ENCODE assay signal across 9 cellular contexts in genomic region chr2:163734401-163734800, GRCh38. TPM values are rescaled to one million over a fixed set of nuclear protein-coding genes. Genes with fewer than 3 reads are reported as not detected.
A peak's percentile ranks its signal among the peaks of the same experiment; 100 is the strongest.
DNase-seq lines count a peak whose midpoint lies in the region; TF ChIP-seq lines count a peak whose summit lies in the region.
"Had no signal": no experiment of that assay in that cellular context is flagged by ENCODE, and none has a peak within 500 bp of the region (broad histone marks: within the 10 kb centered on the region; RNA-seq: fewer than 3 reads in every experiment).

No MANE protein-coding gene starts in this region.

- H3K4me1 Mint-ChIP-seq in MCF 10A (ENCODE audit: insufficient read depth, unreplicated experiment) = peaks cover 22% of the 10 kb centered on the region
- H3K4me1 Mint-ChIP-seq in activated T-cell treated with anti-CD3 and anti-CD28 coated beads, Interleukin-2, amount 50 U/mL, for 24 hours (ENCODE audit: low read depth) = peaks cover 5% of the 10 kb centered on the region

- peaks cover 10% of the 10 kb centered on the region for H3K36me3 Mint-ChIP-seq in MCF 10A (ENCODE audit: insufficient read depth, unreplicated experiment)
- no peaks in the 10 kb centered on the region for H3K36me3 Mint-ChIP-seq in activated T-cell treated with anti-CD3 and anti-CD28 coated beads, Interleukin-2, amount 50 U/mL, for 24 hours (ENCODE audit: low read depth)

- CTCF ChIA-PET in MCF 10A (lab: Yijun Ruan, JAX) (interaction anchor here (0.6 to 1.6 kb wide), 8 partner anchors 17 to 389 kb away, joined by 3 to 5 read pairs (median 4); no protein-coding TSS in a partner anchor), OCI-LY7 (lab: Charles Lee; ENCODE audit: unreplicated experiment) (no interaction called here)

- intact Hi-C loops in MCF 10A (cut with micrococcal nuclease) = loop anchor here (2.0 to 10.0 kb wide), 8 partner anchors 44 to 698 kb away; no protein-coding TSS in a partner anchor
- intact Hi-C loops in OCI-LY7 (cut with micrococcal nuclease; ENCODE audit: unreplicated experiment) = no loop called here

- no TSS peak for BruUV-seq in MCF 10A (replicated peaks; lab: Mats Ljungman, UMichigan)
- BruUV-seq in OCI-LY7 (replicated peaks; lab: Mats Ljungman, UMichigan) = no TSS peak

- H3K27ac ChIP-seq in HUES6 (ENCODE audit: low read depth, low read length) (no peak overlapping the region), liver (ENCODE audit: low read depth in 1 of 2, low read length in 2 of 2) (peak overlapping the region; percentile 55 to 85), subcutaneous abdominal adipose tissue (ENCODE audit: low read depth, low read length) (peak overlapping the region; percentile 89), OCI-LY7 (ENCODE audit: low read depth, low read length, poor library complexity, severe bottlenecking) (no peak overlapping the region)

- no peaks in the 10 kb centered on the region for H3K9me3 Mint-ChIP-seq in MCF 10A (ENCODE audit: unreplicated experiment)
- peaks cover 4% of the 10 kb centered on the region for H3K9me3 Mint-ChIP-seq in activated T-cell treated with anti-CD3 and anti-CD28 coated beads, Interleukin-2, amount 50 U/mL, for 24 hours
- H3K9me3 Mint-ChIP-seq: activated naive CD8-positive, alpha-beta T cell treated with anti-CD3 and anti-CD28 coated beads, Interleukin-2, amount 10 ng/mL, durations not matched to agents 7 days and 5 days had no signal

- no peak overlapping the region for H3K4me2 ChIP-seq in OCI-LY7 (ENCODE audit: low read length)

- no peak for TF ChIP-seq CTCF in MCF 10A (IDR thresholded peaks at IDR 0.05; ENCODE audit: unreplicated experiment)
- no peak for TF ChIP-seq CTCF in liver (IDR thresholded peaks at IDR 0.05; ENCODE audit: low read depth, low read length, missing input control)
- no peak for TF ChIP-seq CTCF in OCI-LY7 (conservative IDR thresholded peaks at IDR 0.05; ENCODE audit: low read length)

- no peak for TF ChIP-seq RAD21 in liver (IDR thresholded peaks at IDR 0.05)

- no peak overlapping the region for H2AFZ ChIP-seq in OCI-LY7 (ENCODE audit: low read length)

- no peaks in the 10 kb centered on the region for H3K79me2 ChIP-seq in OCI-LY7 (ENCODE audit: insufficient read depth, low read depth, low read length)

- peak overlapping the region; percentile 95 for H3K27ac Mint-ChIP-seq in MCF 10A (ENCODE audit: low read depth, unreplicated experiment)
- H3K27ac Mint-ChIP-seq in activated T-cell treated with anti-CD3 and anti-CD28 coated beads, Interleukin-2, amount 50 U/mL, for 24 hours = no peak overlapping the region
- H3K27ac Mint-ChIP-seq: activated naive CD8-positive, alpha-beta T cell treated with anti-CD3 and anti-CD28 coated beads, Interleukin-2, amount 10 ng/mL, durations not matched to agents 7 days and 5 days had no signal

- no peaks in the 10 kb centered on the region for H3K27me3 Mint-ChIP-seq in MCF 10A (ENCODE audit: insufficient read depth, unreplicated experiment)
- peaks cover 28% of the 10 kb centered on the region for H3K27me3 Mint-ChIP-seq in activated T-cell treated with anti-CD3 and anti-CD28 coated beads, Interleukin-2, amount 50 U/mL, for 24 hours

- WGBS in liver = 19% methylated on average over 2 of the region's 2 CpGs

- H4K20me1 ChIP-seq in OCI-LY7 (ENCODE audit: insufficient read depth, low read length) = no peaks in the 10 kb centered on the region

- DNase-seq in MCF 10A (ENCODE audit: unreplicated experiment) = peak; percentile 16
- DNase-seq in stimulated activated CD4-positive, alpha-beta T cell treated with anti-CD3 and anti-CD28 coated beads, Interleukin-4, amount 100 ng/mL, for 24 hours = no peak
- no peak for DNase-seq in activated T-cell treated with anti-CD3 and anti-CD28 coated beads, Interleukin-2, amount 50 U/mL, for 24 hours
- no peak for DNase-seq in NCI-H2171 (lab: John Stamatoyannopoulos, UW)
- no peak for DNase-seq in OCI-LY7 (ENCODE audit: low spot score)
- DNase-seq: activated naive CD8-positive, alpha-beta T cell treated with anti-CD3 and anti-CD28 coated beads, Interleukin-2, amount 10 ng/mL, durations not matched to agents 7 days and 5 days had no signal

- H3K4me3 ChIP-seq in HUES6 (ENCODE audit: low read depth, low read length) (peak overlapping the region; percentile 100), liver (ENCODE audit: low read depth in 1 of 3, low read length in 3 of 3) (peak overlapping the region; percentile 75 to 96 (median 94)), subcutaneous abdominal adipose tissue (ENCODE audit: low read depth in 1 of 5, low read length in 5 of 5) (peak overlapping the region; percentile 79 to 89 (median 82)), OCI-LY7 (ENCODE audit: low read depth, low read length, poor library complexity, severe bottlenecking) (no peak overlapping the region)

- H3K27me3 ChIP-seq in HUES6 (ENCODE audit: control insufficient read depth, insufficient read depth, low read length) (no peaks in the 10 kb centered on the region), liver (ENCODE audit: control insufficient read depth in 4 of 4, insufficient read depth in 4 of 4, low read length in 3 of 4) (no peaks in the 10 kb centered on the region), subcutaneous abdominal adipose tissue (ENCODE audit: control insufficient read depth in 5 of 5, insufficient read depth in 4 of 5, low read length in 5 of 5) (no peaks in the 10 kb centered on the region)

- no peaks in the 10 kb centered on the region for H3K36me3 ChIP-seq in HUES6 (ENCODE audit: control insufficient read depth, insufficient read depth, low read length)
- no peaks in the 10 kb centered on the region for H3K36me3 ChIP-seq in liver (ENCODE audit: control insufficient read depth in 4 of 4, insufficient read depth in 3 of 4, low read depth in 1 of 4, low read length in 3 of 4)
- H3K36me3 ChIP-seq in subcutaneous abdominal adipose tissue (ENCODE audit: control insufficient read depth in 5 of 5, insufficient read depth in 5 of 5, low read length in 5 of 5) = no peaks in the 10 kb centered on the region
- no peaks in the 10 kb centered on the region for H3K36me3 ChIP-seq in OCI-LY7 (ENCODE audit: insufficient read depth, low read length)

- no peaks in the 10 kb centered on the region for H3K9me2 ChIP-seq in OCI-LY7 (ENCODE audit: insufficient read depth, low read length)

- POLR2A ChIA-PET in MCF 10A (lab: Yijun Ruan, JAX) (interaction anchor here (0.6 to 3.4 kb wide), 11 partner anchors 10 to 210 kb away, joined by 3 to 29 read pairs (median 5); no protein-coding TSS in a partner anchor), OCI-LY7 (lab: Charles Lee) (interaction anchor here (0.7 kb wide), 1 partner anchor 9 kb away, joined by 3 read pairs; no protein-coding TSS in a partner anchor)

- H3K9ac ChIP-seq in HUES6 (ENCODE audit: low read length) (peak overlapping the region; percentile 95), liver (ENCODE audit: low read depth in 1 of 2, low read length in 2 of 2) (peak overlapping the region; percentile 43 to 85), subcutaneous abdominal adipose tissue (ENCODE audit: low read length in 5 of 5) (peak overlapping the region; percentile 43 to 89 (median 73))

- peak overlapping the region; percentile 86 for H3K4me3 Mint-ChIP-seq in MCF 10A (ENCODE audit: unreplicated experiment)
- H3K4me3 Mint-ChIP-seq in activated T-cell treated with anti-CD3 and anti-CD28 coated beads, Interleukin-2, amount 50 U/mL, for 24 hours = no peak overlapping the region
- H3K4me3 Mint-ChIP-seq: activated naive CD8-positive, alpha-beta T cell treated with anti-CD3 and anti-CD28 coated beads, Interleukin-2, amount 10 ng/mL, durations not matched to agents 7 days and 5 days had no signal

- H3K4me1 ChIP-seq in HUES6 (ENCODE audit: control insufficient read depth, insufficient read depth, low read length) (peaks cover 19% of the 10 kb centered on the region), liver (ENCODE audit: control insufficient read depth in 4 of 4, insufficient read depth in 4 of 4, low read length in 3 of 4) (peaks cover 0 to 21% (median 10%) of the 10 kb centered on the region in 4 donors), subcutaneous abdominal adipose tissue (ENCODE audit: control insufficient read depth in 5 of 5, insufficient read depth in 5 of 5, low read length in 5 of 5) (peaks cover 0 to 29% (median 15%) of the 10 kb centered on the region in 5 donors), OCI-LY7 (ENCODE audit: insufficient read depth, low read length, poor library complexity, severe bottlenecking) (no peaks in the 10 kb centered on the region)

- H3K9me3 ChIP-seq in HUES6 (ENCODE audit: control insufficient read depth, insufficient read depth, low read depth, low read length) (no peaks in the 10 kb centered on the region), liver (ENCODE audit: control insufficient read depth in 4 of 4, low read length in 3 of 4) (no peaks in the 10 kb centered on the region), subcutaneous abdominal adipose tissue (ENCODE audit: control insufficient read depth in 5 of 5, low read length in 5 of 5) (no peaks in the 10 kb centered on the region), OCI-LY7 (ENCODE audit: low read length) (no peaks in the 10 kb centered on the region)

TF ChIP-seq in liver, 16 proteins besides CTCF, POLR2A, EP300 and RAD21:
- no peak for TF ChIP-seq EGR1 (IDR thresholded peaks at IDR 0.05; ENCODE audit: low read depth in 2 of 2)
- no peak for TF ChIP-seq FOXA2 (IDR thresholded peaks at IDR 0.05)
- TF ChIP-seq TAF1 (conservative IDR thresholded peaks at IDR 0.05) = no peak
- TF ChIP-seq ZBTB33 (IDR thresholded peaks at IDR 0.05) = no peak
- no peak for TF ChIP-seq FOXA1 (IDR thresholded peaks at IDR 0.05)
- no peak for TF ChIP-seq RXRA (IDR thresholded peaks at IDR 0.05)

RNA-seq across cellular contexts. Expression of gene FIGN, which starts 1.4 kb away (rescaled TPM):
- 9.0 and 11.7 TPM in 2 replicates for total RNA-seq in MCF 10A (2022)
- 1 to 10 TPM; 4.9 to 5.4 TPM for total RNA-seq in liver
- polyA plus RNA-seq in liver = 1 to 10 TPM; 1.1 to 7.8 TPM
- not detected in 2 replicates for total RNA-seq in OCI-LY7 (2014; rRNA removed; shearing (Covaris generic))
- total RNA-seq in OCI-LY7 (2022) = not detected in 2 replicates
- total RNA-seq: activated naive CD8-positive, alpha-beta T cell treated with anti-CD3 and anti-CD28 coated beads, Interleukin-2, amount 10 ng/mL, durations not matched to agents 7 days and 5 days had no signal

Comparison
In these comparisons a context has a peak if more than half of its experiments do, and no peak if none do; other contexts are left out.
1. H3K27ac ChIP-seq: peak in liver (2 of 2) and subcutaneous abdominal adipose tissue (single experiment); none in HUES6 (single experiment) and OCI-LY7 (single experiment).
2. RNA of gene FIGN, which starts 1.4 kb away (total RNA-seq): 9.0 to 11.7 TPM in MCF 10A and 4.9 to 5.4 TPM in liver; not detected in OCI-LY7; every median in the first group is over 4 times any median in the second.
3. Peak in every context shown above with its lines, with median percentiles within 50 percentile points of each other: H3K9ac ChIP-seq.